12 cellular contexts compared by ENCODE assay signal in genomic region chrX:147838465-147839131, GRCh38.
DNase-seq lines count a peak whose midpoint lies in the region; TF ChIP-seq lines count a peak whose summit lies in the region.
"Had no signal": no experiment of that assay in that cellular context is flagged by ENCODE, and none has a peak within 500 bp of the region (broad histone marks: within the 10 kb centered on the region; RNA-seq: fewer than 3 reads in every experiment).

No MANE protein-coding gene starts in this region.

- H3K18ac ChIP-seq in H9 (ENCODE audit: insufficient read length, low read depth, low read length) (no peak overlapping the region), neuronal stem cell (ENCODE audit: low read length) (no peak overlapping the region)

- H3K36me3 Mint-ChIP-seq in H9 (ENCODE audit: insufficient read depth in 1 of 3, low read depth in 3 of 3): no peaks in the 10 kb centered on the region

- no peak overlapping the region for H4K5ac ChIP-seq in H9 (ENCODE audit: insufficient read length, low read depth, low read length)

- H2BK12ac ChIP-seq in H9 (ENCODE audit: insufficient read length, low read depth, low read length) (no peak overlapping the region), neuronal stem cell (ENCODE audit: low read length) (no peak overlapping the region)

- peak; percentile 71 for TF ChIP-seq CTCF in H9 (conservative IDR thresholded peaks at IDR 0.05)

- peaks cover 41 to 49% of the 10 kb centered on the region in 2 experiments for H3K9me3 Mint-ChIP-seq in H9

- H2AFZ ChIP-seq in H9 (ENCODE audit: low read length): no peak overlapping the region
- no peak overlapping the region for H2AFZ ChIP-seq in neuronal stem cell (ENCODE audit: low read length)

- H3K27me3 Mint-ChIP-seq in H9 (ENCODE audit: low read depth): peaks cover 2% of the 10 kb centered on the region

- H2BK5ac ChIP-seq in H9 (ENCODE audit: insufficient read length, low read length): no peak overlapping the region
- no peak overlapping the region for H2BK5ac ChIP-seq in neuronal stem cell (ENCODE audit: low read length)

- no peak overlapping the region for H3K23ac ChIP-seq in H9 (ENCODE audit: insufficient read length, low read depth, low read length)
- H3K23ac ChIP-seq in neuronal stem cell (ENCODE audit: low read depth, low read length, poor library complexity): no peak overlapping the region

- H3K4ac ChIP-seq in H9 (ENCODE audit: low read depth, low read length) (no peak overlapping the region), neuronal stem cell (ENCODE audit: low read length) (no peak overlapping the region)

- no peak overlapping the region for H3T11ph ChIP-seq in H9 (ENCODE audit: low read length)

- H3K27ac Mint-ChIP-seq in H9: no peak overlapping the region

- H3K27ac ChIP-seq in H9 (ENCODE audit: insufficient read length, low read depth, low read length) (no peak overlapping the region), neuronal stem cell (replicated peaks; ENCODE audit: low read length) (no peak overlapping the region)
- H3K27ac ChIP-seq: tibial nerve had no signal

- H3K79me2 ChIP-seq in H9 (ENCODE audit: insufficient read depth, low read length): no peaks in the 10 kb centered on the region

- H3K14ac ChIP-seq in H9 (ENCODE audit: insufficient read depth, low read length) (no peak overlapping the region), neuronal stem cell (ENCODE audit: low read length) (no peak overlapping the region)

- peaks cover 6% of the 10 kb centered on the region for H3K9me3 ChIP-seq in H9 (ENCODE audit: control insufficient read depth, low read depth, low read length)
- no peaks in the 10 kb centered on the region for H3K9me3 ChIP-seq in neuronal stem cell (replicated peaks in 1 of 2; ENCODE audit: control insufficient read depth in 2 of 2, insufficient read depth in 1 of 2, low read depth in 1 of 2, low read length in 2 of 2)
- H3K9me3 ChIP-seq: tibial nerve had no signal

- no peak overlapping the region for H3K4me3 Mint-ChIP-seq in H9

- no CpG with 5 or more reads among the region's 1 CpG for WGBS in H9 (ENCODE audit: extremely low coverage, insufficient read length, low lambda C conversion rate)
- no CpG with 5 or more reads among the region's 1 CpG for WGBS in neuronal stem cell (ENCODE audit: extremely low coverage in 2 of 2, insufficient read length in 2 of 2, insufficient replicate concordance in 1 of 2), 2 donors

- no peaks in the 10 kb centered on the region for H3K4me1 Mint-ChIP-seq in H9

- H2AK5ac ChIP-seq in H9 (ENCODE audit: insufficient read length, low read length) (no peak overlapping the region), neuronal stem cell (ENCODE audit: low read depth, low read length) (no peak overlapping the region)

- H2BK20ac ChIP-seq in H9 (ENCODE audit: low read depth, low read length, poor library complexity, severe bottlenecking): no peak overlapping the region

- peak; percentile 13 for DNase-seq in COLO829 (ENCODE audit: low spot score)
- no peak for DNase-seq in H9
- peak; percentile 3 for DNase-seq in RPMI8226
- peak; percentile 10 for DNase-seq in iris pigment epithelial cell (ENCODE audit: low read depth)
- DNase-seq in mesenteric fat pad (ENCODE audit: low spot score): no peak
- DNase-seq in activated T-cell treated with anti-CD3 and anti-CD28 coated beads, Interleukin-2, amount 50 U/mL, for 1 hour: no peak
- DNase-seq in neuronal stem cell (ENCODE audit: low spot score): no peak
- DNase-seq in retina: no peak
- DNase-seq: activated CD4-positive, alpha-beta T cell treated with anti-CD3 and anti-CD28 coated beads for 48 hours; caudate nucleus; kidney glomerular epithelial cell had no signal

- no peak overlapping the region for H3K4me3 ChIP-seq in neuronal stem cell (ENCODE audit: low read length in 2 of 2)
- H3K4me3 ChIP-seq: tibial nerve had no signal

- H2BK15ac ChIP-seq in H9 (ENCODE audit: low read depth, low read length) (no peak overlapping the region), neuronal stem cell (ENCODE audit: low read length) (no peak overlapping the region)

- H3K4me1 ChIP-seq in H9 (ENCODE audit: insufficient read depth, low read length): no peaks in the 10 kb centered on the region
- no peaks in the 10 kb centered on the region for H3K4me1 ChIP-seq in neuronal stem cell (ENCODE audit: control insufficient read depth in 2 of 2, insufficient read depth in 1 of 2, low read depth in 1 of 2, low read length in 2 of 2)
- H3K4me1 ChIP-seq: tibial nerve had no signal

- H3K79me1 ChIP-seq in H9 (ENCODE audit: insufficient read depth, low read depth, low read length, poor library complexity, severe bottlenecking): no peaks in the 10 kb centered on the region
- no peaks in the 10 kb centered on the region for H3K79me1 ChIP-seq in neuronal stem cell (ENCODE audit: low read depth, low read length)

- H3K36me3 ChIP-seq in neuronal stem cell (replicated peaks in 1 of 2; ENCODE audit: control insufficient read depth in 2 of 2, insufficient read depth in 2 of 2, low read length in 2 of 2): no peaks in the 10 kb centered on the region
- H3K36me3 ChIP-seq: tibial nerve had no signal

- no peak overlapping the region for H3K4me2 ChIP-seq in H9 (ENCODE audit: insufficient read depth, insufficient read length, low read length)
- no peak overlapping the region for H3K4me2 ChIP-seq in neuronal stem cell (ENCODE audit: insufficient read depth, low read length, poor library complexity, severe bottlenecking)

- H3K56ac ChIP-seq in H9 (ENCODE audit: insufficient read length, low read depth, low read length): no peak overlapping the region

- H3K9ac ChIP-seq in H9 (ENCODE audit: extremely low read depth, insufficient read length, low read length): no peak overlapping the region
- H3K9ac ChIP-seq in neuronal stem cell (ENCODE audit: low read depth, low read length, poor library complexity): no peak overlapping the region

- H3K23me2 ChIP-seq in H9 (ENCODE audit: insufficient read length, low read depth, low read length, poor library complexity, severe bottlenecking): no peaks in the 10 kb centered on the region

- H3K27me3 ChIP-seq in H9 (ENCODE audit: insufficient read depth, low read length) (no peaks in the 10 kb centered on the region), neuronal stem cell (ENCODE audit: control insufficient read depth in 3 of 3, insufficient read depth in 3 of 3, low read depth in 1 of 3, low read length in 3 of 3) (no peaks in the 10 kb centered on the region)
- H3K27me3 ChIP-seq: tibial nerve had no signal

- H4K8ac ChIP-seq in H9 (replicated peaks; ENCODE audit: insufficient read length, low read depth, low read length) (no peak overlapping the region), neuronal stem cell (ENCODE audit: low read depth, low read length) (no peak overlapping the region)

- H4K91ac ChIP-seq in H9 (ENCODE audit: insufficient read length, low read depth, low read length) (no peak overlapping the region), neuronal stem cell (ENCODE audit: low read depth, low read length, poor library complexity) (no peak overlapping the region)

- H2BK120ac ChIP-seq in H9 (ENCODE audit: low read depth, low read length, poor library complexity, severe bottlenecking): no peak overlapping the region
- no peak overlapping the region for H2BK120ac ChIP-seq in neuronal stem cell (ENCODE audit: low read depth, low read length)

- no peaks in the 10 kb centered on the region for H4K20me1 ChIP-seq in H9 (ENCODE audit: control insufficient read depth, insufficient read depth, insufficient read length)

Comparison
In these comparisons a context has a peak if more than half of its experiments do, and no peak if none do; other contexts are left out.
1. DNase-seq: peak in COLO829 (single experiment), RPMI8226 (single experiment) and iris pigment epithelial cell (single experiment); none in H9 (single experiment), mesenteric fat pad (single experiment), activated T-cell treated with anti-CD3 and anti-CD28 coated beads, Interleukin-2, amount 50 U/mL, for 1 hour (single experiment), neuronal stem cell (single experiment) and retina (single experiment).